In the genomic region with DNA sequence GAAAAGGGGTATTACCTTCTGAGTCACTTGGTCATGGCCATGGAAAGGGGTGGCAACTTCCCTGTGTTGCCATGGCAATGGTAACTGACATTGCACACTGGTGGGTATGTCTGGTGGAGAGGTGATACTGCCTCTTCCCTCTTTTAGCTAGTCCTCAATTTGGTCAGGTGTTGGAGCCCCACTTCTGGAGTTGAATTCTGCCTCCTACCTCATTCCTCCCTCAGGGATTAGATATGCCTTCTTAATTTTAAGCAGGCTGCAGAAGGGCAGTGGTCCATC, we compare ENCODE assay signal across 20 cellular contexts. TPM values are rescaled to one million over a fixed set of nuclear protein-coding genes. Genes with fewer than 3 reads are reported as not detected.
DNase-seq lines count a peak whose midpoint lies in the region; FAIRE-seq and TF ChIP-seq lines count a peak whose summit lies in the region.
"Had no signal": no experiment of that assay in that cellular context is flagged by ENCODE, and none has a peak within 500 bp of the region (broad histone marks: within the 10 kb centered on the region; RNA-seq: fewer than 3 reads in every experiment).

No MANE protein-coding gene starts in this region.

- no peak overlapping the region for H2BK20ac ChIP-seq in H1 (ENCODE audit: low read length)

- H3K56ac ChIP-seq in H1 (replicated peaks; ENCODE audit: insufficient read length, low read depth, low read length) = no peak overlapping the region

- no peaks in the 10 kb centered on the region; the same call in 1 of the 2 replicates for H3K23me2 ChIP-seq in H1 (ENCODE audit: low read depth, low read length)

- DNase-seq in DMS53 (lab: John Stamatoyannopoulos, UW) = peak; percentile 9
- DNase-seq in DMS53 treated with DMSO at 0.1 percent for 48 hours (lab: John Stamatoyannopoulos, UW; ENCODE audit: unreplicated experiment) = no peak
- DNase-seq in HL-60 (ENCODE audit: low read depth in 1 of 2, low spot score in 1 of 2) = peak in 1 of 2 experiments; percentile 55
- no peak for DNase-seq in H1 (ENCODE audit: low read depth in 1 of 2, low spot score in 2 of 2)
- DNase-seq in NCI-H1930 (lab: John Stamatoyannopoulos, UW) = no peak
- DNase-seq in HTR-8/SVneo (ENCODE audit: insufficient read length, low spot score) = no peak
- DNase-seq: BE2C, mucosa of descending colon, NCI-H1092 treated with DMSO at 0.1 percent for 48 hours, NCI-H526, PC-9, transverse colon had no signal

- no peak for TF ChIP-seq POLR2A in H1 (IDR thresholded peaks at IDR 0.05; ENCODE audit: control extremely low read depth in 1 of 2, low read depth in 2 of 2, low read length in 2 of 2)

- no peak overlapping the region for H3K4me2 ChIP-seq in H1 (ENCODE audit: insufficient read depth in 1 of 2, low read depth in 2 of 2, low read length in 2 of 2)

- H2BK12ac ChIP-seq in H1 (ENCODE audit: low read depth, low read length) = no peak overlapping the region

- no peak overlapping the region for H3K9ac ChIP-seq in H1 (replicated peaks in 1 of 4; ENCODE audit: extremely low read depth in 1 of 4, low read depth in 3 of 4, low read length in 3 of 4)

- peaks cover 3% of the 10 kb centered on the region; the same call in 1 of the 2 replicates for H3K79me1 ChIP-seq in H1 (ENCODE audit: low read depth, low read length)

- H3K9me3 ChIP-seq in H1 (ENCODE audit: insufficient read depth in 2 of 2, low read depth in 1 of 2, low read length in 1 of 2) = no peaks in the 10 kb centered on the region
- H3K9me3 ChIP-seq: BE2C, HAP-1, mucosa of descending colon, transverse colon had no signal

- H4K91ac ChIP-seq in H1 (replicated peaks; ENCODE audit: insufficient read length, low read length) = no peak overlapping the region

- no peak overlapping the region for H2BK5ac ChIP-seq in H1 (ENCODE audit: low read depth, low read length)

- peak overlapping the region; percentile 31 for H2BK120ac ChIP-seq in H1 (replicated peaks; ENCODE audit: low read depth, low read length)

- H3K36me3 ChIP-seq in H1 (ENCODE audit: control insufficient read depth in 2 of 4, insufficient read depth in 4 of 4, low read length in 3 of 4) = peaks cover 0 to 3% (median 0%) of the 10 kb centered on the region in 4 experiments; a peak in 1 of 8 replicates
- H3K36me3 ChIP-seq: BE2C, gastroesophageal sphincter, HAP-1, transverse colon had no signal

- peaks cover 3 to 11% of the 10 kb centered on the region in 2 experiments; a peak in 3 of 4 replicates for H3K79me2 ChIP-seq in H1 (ENCODE audit: control insufficient read depth in 1 of 2, insufficient read depth in 2 of 2, low read length in 2 of 2)

- CTCF ChIA-PET in H1 (lab: Charles Lee; ENCODE audit: partially characterized antibody) = interaction anchor here (2.3 kb wide), 1 partner anchor 102 kb away, joined by 6 read pairs; no protein-coding TSS in a partner anchor

- H3K27ac ChIP-seq in HL-60 (replicated peaks) (peak overlapping the region; percentile 24; the same call in 1 of the 2 replicates), H1 (ENCODE audit: low read depth, low read length) (no peak overlapping the region)
- H3K27ac ChIP-seq: 22Rv1, cardiac muscle cell, gastroesophageal sphincter, PC-9, transverse colon, VCaP had no signal

- no peak overlapping the region for H3K4me3 ChIP-seq in HL-60 (replicated peaks; ENCODE audit: insufficient read depth, low read length)
- no peak overlapping the region for H3K4me3 ChIP-seq in H1 (ENCODE audit: extremely low read depth in 1 of 4, insufficient read depth in 2 of 4, low read depth in 3 of 4, low read length in 4 of 4)
- H3K4me3 ChIP-seq: cardiac muscle cell, gastroesophageal sphincter, HAP-1, mucosa of descending colon, PC-9, transverse colon had no signal

- H3K14ac ChIP-seq in H1 (ENCODE audit: insufficient read length) = no peak overlapping the region

- POLR2A ChIA-PET in H1 (lab: Charles Lee; ENCODE audit: partially characterized antibody) = interaction anchor here (1.6 kb wide), 1 partner anchor 13 kb away, joined by 6 read pairs; the partner anchor contains the start of gene ZSCAN26

- H2AK5ac ChIP-seq in H1 (ENCODE audit: low read depth, low read length) = no peak overlapping the region

- FAIRE-seq in H1 (lab: Jason Lieb, UNC) (no peak), HTR-8/SVneo (lab: Jason Lieb, UNC) (no peak)
- FAIRE-seq: D721Med, G401.6, GM12892 had no signal

- no peak overlapping the region for H3K18ac ChIP-seq in H1 (ENCODE audit: extremely low read depth, low read length)

- H3K27me3 ChIP-seq in HL-60 (ENCODE audit: insufficient read depth, poor library complexity, severe bottlenecking) (no peaks in the 10 kb centered on the region), H1 (replicated peaks in 1 of 4; ENCODE audit: control insufficient read depth in 3 of 4, extremely low read depth in 1 of 4, insufficient read depth in 3 of 4, low read length in 3 of 4) (0 out of 7 replicates have a peak, but pooled peaks cover 0 to 3% (median 0%) of the 10 kb centered on the region in 4 experiments)
- H3K27me3 ChIP-seq: BE2C, cardiac muscle cell, gastroesophageal sphincter had no signal

- H3K4me1 ChIP-seq in H1 (replicated peaks in 1 of 4; ENCODE audit: control insufficient read depth in 3 of 4, insufficient read depth in 4 of 4, low read length in 3 of 4) = peaks cover 0 to 6% (median 4%) of the 10 kb centered on the region in 4 experiments; a peak in 4 of 7 replicates

- no peak for TF ChIP-seq RAD21 in H1 (IDR thresholded peaks at IDR 0.05 in 1 of 2, conservative IDR thresholded peaks at IDR 0.05 in 1 of 2; ENCODE audit: low read depth in 2 of 2, low read length in 2 of 2)

- H2BK15ac ChIP-seq in H1 (ENCODE audit: low read length) = no peak overlapping the region

- H4K5ac ChIP-seq in H1 (ENCODE audit: insufficient read length, low read depth, low read length) = no peak overlapping the region

- no peak overlapping the region for H2AFZ ChIP-seq in H1 (ENCODE audit: low read length)
- H2AFZ ChIP-seq: PC-9 had no signal

- no peak for TF ChIP-seq EP300 in H1 (IDR thresholded peaks at IDR 0.05; ENCODE audit: borderline replicate concordance in 1 of 2, low read depth in 2 of 2, low read length in 2 of 2)

- no peak for TF ChIP-seq CTCF in HL-60 (IDR thresholded peaks at IDR 0.05; ENCODE audit: insufficient read depth, low read length)
- no peak for TF ChIP-seq CTCF in H1 (IDR thresholded peaks at IDR 0.05; ENCODE audit: control extremely low read depth in 1 of 3, insufficient read depth in 1 of 3, low read depth in 1 of 3, low read length in 3 of 3)

- no peaks in the 10 kb centered on the region for H4K20me1 ChIP-seq in H1 (replicated peaks in 1 of 2; ENCODE audit: control insufficient read depth in 1 of 2, insufficient read depth in 2 of 2, low read length in 2 of 2)

- no peak overlapping the region for H3K4ac ChIP-seq in H1 (replicated peaks; ENCODE audit: insufficient read length, low read depth, low read length)

- no peak overlapping the region for H4K8ac ChIP-seq in H1 (ENCODE audit: extremely low read depth, insufficient read depth, low read length)

- no peak overlapping the region for H3K23ac ChIP-seq in H1 (ENCODE audit: insufficient read length)

RNA-seq across cellular contexts. Expression of gene ZKSCAN4, which starts 2.2 kb away (rescaled TPM):
- 6.6 TPM in 2 replicates for total RNA-seq in H1 (2021; fragmentation: NEBNext Ultra II Directional; extraction: Animal tissue kit (Norgen Biotek cat#: 25700))
- 1.4 and 2.2 TPM in 2 replicates for polyA plus RNA-seq in H1 (2011; rRNA removed)
- polyA plus RNA-seq in H1 (2011; cell fraction: cytosol; rRNA removed) = 3.5 TPM
- polyA plus RNA-seq in H1 (2011; cell fraction: nucleus; rRNA removed) = 2.0 TPM
- 4.5 to 5.3 TPM (median 5.1 TPM) in 4 replicates for polyA plus RNA-seq in H1 (2012, experiment 1 of 2)
- polyA plus RNA-seq in H1 (2012, experiment 2 of 2) = 2.3 TPM
- 3.6 TPM for polyA plus RNA-seq in H1 (2013, experiment 1 of 2)
- 3.6 TPM for polyA plus RNA-seq in H1 (2013, experiment 2 of 2)
- polyA minus RNA-seq in H1 (2011; rRNA and poly(A)+ RNA removed) = 4.6 and 6.2 TPM in 2 replicates
- polyA minus RNA-seq in H1 (2011; cell fraction: cytosol; rRNA and poly(A)+ RNA removed) = 3.7 TPM
- polyA minus RNA-seq in H1 (2011; cell fraction: nucleus; rRNA and poly(A)+ RNA removed) = 2.9 TPM

RNA-seq across cellular contexts. Expression of gene NKAPL, which starts 4.8 kb away (rescaled TPM):
- total RNA-seq in H1 (2021; fragmentation: NEBNext Ultra II Directional; extraction: Animal tissue kit (Norgen Biotek cat#: 25700)) = not detected in 2 replicates
- polyA plus RNA-seq in H1 (2011; rRNA removed) = 0.05 and 0.08 TPM in 2 replicates
- 0.08 TPM for polyA plus RNA-seq in H1 (2011; cell fraction: cytosol; rRNA removed)
- 0.06 TPM for polyA plus RNA-seq in H1 (2011; cell fraction: nucleus; rRNA removed)
- polyA plus RNA-seq in H1 (2012, experiment 1 of 2) = 0.13 to 0.35 TPM in 2 of 4 replicates, not detected in the others
- not detected for polyA plus RNA-seq in H1 (2012, experiment 2 of 2)
- polyA plus RNA-seq in H1 (2013, experiment 1 of 2) = 0.04 TPM
- 0.09 TPM for polyA plus RNA-seq in H1 (2013, experiment 2 of 2)
- 0.22 TPM in 1 of 2 replicates, not detected in the other for polyA minus RNA-seq in H1 (2011; rRNA and poly(A)+ RNA removed)
- not detected for polyA minus RNA-seq in H1 (2011; cell fraction: cytosol; rRNA and poly(A)+ RNA removed)
- not detected for polyA minus RNA-seq in H1 (2011; cell fraction: nucleus; rRNA and poly(A)+ RNA removed)
- total RNA-seq: cardiac muscle cell, PC-9 had no signal
- polyA plus RNA-seq: cardiac muscle cell had no signal

RNA-seq across cellular contexts. Expression of gene ZSCAN26, which starts 12.7 kb away (rescaled TPM):
- 8.2 and 8.5 TPM in 2 replicates for total RNA-seq in H1 (2021; fragmentation: NEBNext Ultra II Directional; extraction: Animal tissue kit (Norgen Biotek cat#: 25700))
- 3.8 and 7.0 TPM in 2 replicates for polyA plus RNA-seq in H1 (2011; rRNA removed)
- polyA plus RNA-seq in H1 (2011; cell fraction: cytosol; rRNA removed) = 8.2 TPM
- 8.1 TPM for polyA plus RNA-seq in H1 (2011; cell fraction: nucleus; rRNA removed)
- polyA plus RNA-seq in H1 (2012, experiment 1 of 2) = 7.1 to 10.1 TPM (median 7.8 TPM) in 4 replicates
- polyA plus RNA-seq in H1 (2012, experiment 2 of 2) = 0.35 TPM
- 7.5 TPM for polyA plus RNA-seq in H1 (2013, experiment 1 of 2)
- polyA plus RNA-seq in H1 (2013, experiment 2 of 2) = 7.6 TPM
- 16.0 and 23.6 TPM in 2 replicates for polyA minus RNA-seq in H1 (2011; rRNA and poly(A)+ RNA removed)
- polyA minus RNA-seq in H1 (2011; cell fraction: cytosol; rRNA and poly(A)+ RNA removed) = 4.8 TPM
- 7.5 TPM for polyA minus RNA-seq in H1 (2011; cell fraction: nucleus; rRNA and poly(A)+ RNA removed)

RNA-seq across cellular contexts. Expression of gene PGBD1, which starts 27.1 kb away (rescaled TPM):
- 7.6 and 9.2 TPM in 2 replicates for total RNA-seq in H1 (2021; fragmentation: NEBNext Ultra II Directional; extraction: Animal tissue kit (Norgen Biotek cat#: 25700))
- polyA plus RNA-seq in H1 (2011; rRNA removed) = 2.3 and 2.5 TPM in 2 replicates
- 4.5 TPM for polyA plus RNA-seq in H1 (2011; cell fraction: cytosol; rRNA removed)
- 3.4 TPM for polyA plus RNA-seq in H1 (2011; cell fraction: nucleus; rRNA removed)
- polyA plus RNA-seq in H1 (2012, experiment 1 of 2) = 5.3 to 6.9 TPM (median 5.6 TPM) in 4 replicates
- polyA plus RNA-seq in H1 (2012, experiment 2 of 2) = 0.71 TPM
- 4.5 TPM for polyA plus RNA-seq in H1 (2013, experiment 1 of 2)
- 4.8 TPM for polyA plus RNA-seq in H1 (2013, experiment 2 of 2)
- 6.1 and 6.7 TPM in 2 replicates for polyA minus RNA-seq in H1 (2011; rRNA and poly(A)+ RNA removed)
- 3.2 TPM for polyA minus RNA-seq in H1 (2011; cell fraction: cytosol; rRNA and poly(A)+ RNA removed)
- polyA minus RNA-seq in H1 (2011; cell fraction: nucleus; rRNA and poly(A)+ RNA removed) = 5.4 TPM

RNA-seq across cellular contexts. Expression of gene ZSCAN9, which starts 29.2 kb away (rescaled TPM):
- total RNA-seq in H1 (2021; fragmentation: NEBNext Ultra II Directional; extraction: Animal tissue kit (Norgen Biotek cat#: 25700)) = 13.1 and 13.6 TPM in 2 replicates
- 7.0 and 10.8 TPM in 2 replicates for polyA plus RNA-seq in H1 (2011; rRNA removed)
- 13.0 TPM for polyA plus RNA-seq in H1 (2011; cell fraction: cytosol; rRNA removed)
- polyA plus RNA-seq in H1 (2011; cell fraction: nucleus; rRNA removed) = 9.5 TPM
- 11.4 to 15.0 TPM (median 13.3 TPM) in 4 replicates for polyA plus RNA-seq in H1 (2012, experiment 1 of 2)
- 4.4 TPM for polyA plus RNA-seq in H1 (2012, experiment 2 of 2)
- polyA plus RNA-seq in H1 (2013, experiment 1 of 2) = 8.7 TPM
- polyA plus RNA-seq in H1 (2013, experiment 2 of 2) = 8.4 TPM
- polyA minus RNA-seq in H1 (2011; rRNA and poly(A)+ RNA removed) = 19.4 and 23.1 TPM in 2 replicates
- polyA minus RNA-seq in H1 (2011; cell fraction: cytosol; rRNA and poly(A)+ RNA removed) = 7.6 TPM
- polyA minus RNA-seq in H1 (2011; cell fraction: nucleus; rRNA and poly(A)+ RNA removed) = 25.3 TPM
